11 cellular contexts compared by ENCODE assay signal in the genomic region with DNA sequence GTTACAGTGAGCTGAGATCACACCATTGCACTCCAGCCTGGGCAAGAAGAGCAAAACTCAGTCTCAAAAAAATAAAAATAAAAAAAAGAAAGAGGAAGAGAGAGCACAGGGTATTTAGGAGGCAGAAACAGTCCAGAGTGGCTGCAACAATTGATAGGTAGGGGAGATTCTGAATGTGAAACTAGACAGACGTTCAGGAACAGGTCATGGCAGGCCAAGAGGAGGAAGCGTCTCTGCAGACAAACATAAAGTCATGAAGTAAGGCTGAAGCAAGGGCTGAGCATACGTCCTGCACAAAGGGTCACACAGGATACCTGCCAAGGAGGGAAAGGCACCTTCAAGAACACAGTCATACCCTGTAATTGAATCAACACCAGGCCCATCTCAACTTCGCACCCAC.
A peak's percentile ranks its signal among the peaks of the same experiment; 100 is the strongest.
DNase-seq lines count a peak whose midpoint lies in the region; ATAC-seq and TF ChIP-seq lines count a peak whose summit lies in the region.
"Had no signal": no experiment of that assay in that cellular context is flagged by ENCODE, and none has a peak within 500 bp of the region (broad histone marks: within the 10 kb centered on the region; RNA-seq: fewer than 3 reads in every experiment).

No MANE protein-coding gene starts in this region.

- no peaks in the 10 kb centered on the region for H3F3A ChIP-seq in GM23338 (replicated peaks; ENCODE audit: low read depth)

- H3K4me2 ChIP-seq in GM23338: no peak overlapping the region

- H3K4me3 ChIP-seq in GM23338: no peak overlapping the region
- no peak overlapping the region for H3K4me3 ChIP-seq in naive thymus-derived CD4-positive, alpha-beta T cell (ENCODE audit: low read length)
- H3K4me3 ChIP-seq: GM23248 had no signal

- POLR2A ChIA-PET in naive thymus-derived CD4-positive, alpha-beta T cell (lab: Charles Lee): no interaction called here

- no peaks in the 10 kb centered on the region for H4K20me1 ChIP-seq in GM23338 (replicated peaks; ENCODE audit: insufficient read depth)

- H3K9me3 Mint-ChIP-seq in GM23338: peaks cover 10% of the 10 kb centered on the region; the same call in 2 of the 3 replicates
- H3K9me3 Mint-ChIP-seq in naive thymus-derived CD4-positive, alpha-beta T cell: peaks cover 0 to 3% (median 0%) of the 10 kb centered on the region in 11 donors
- no peaks in the 10 kb centered on the region for H3K9me3 Mint-ChIP-seq in activated T-helper 2 cell treated with anti-CD3 and anti-CD28 coated beads, Interferon-gamma antibody, Interleukin-2, Interleukin-4, amounts not matched to agents 10 μg/mL and 5 μg/mL and 100 μg/mL, durations not matched to agents 14 hours and 24 hours and 36 hours
- H3K9me3 Mint-ChIP-seq: nephron had no signal

- no peaks in the 10 kb centered on the region; the same call in 1 of the 2 replicates for H3K9me2 ChIP-seq in GM23338 (ENCODE audit: insufficient read depth)

- no peaks in the 10 kb centered on the region for H3K9me3 ChIP-seq in naive thymus-derived CD4-positive, alpha-beta T cell (ENCODE audit: control insufficient read depth in 2 of 3, low read length in 3 of 3)

- no peaks in the 10 kb centered on the region for H3K36me3 ChIP-seq in GM23338 (ENCODE audit: insufficient read depth)
- no peaks in the 10 kb centered on the region for H3K36me3 ChIP-seq in naive thymus-derived CD4-positive, alpha-beta T cell (ENCODE audit: control insufficient read depth in 2 of 3, insufficient read depth in 3 of 3, low read length in 3 of 3)

- peak overlapping the region; percentile 78; the same call in 1 of the 2 replicates for H2AFZ ChIP-seq in GM23338
- H2AFZ ChIP-seq: GM23248 had no signal

- H3K27ac Mint-ChIP-seq in GM23338: peak overlapping the region; percentile 7; the same call in 1 of the 2 replicates
- H3K27ac Mint-ChIP-seq in naive thymus-derived CD4-positive, alpha-beta T cell: no peak overlapping the region
- H3K27ac Mint-ChIP-seq in activated T-helper 2 cell treated with anti-CD3 and anti-CD28 coated beads, Interferon-gamma antibody, Interleukin-2, Interleukin-4, amounts not matched to agents 10 μg/mL and 5 μg/mL and 100 μg/mL, durations not matched to agents 14 hours and 24 hours and 36 hours: no peak overlapping the region

- CTCF ChIA-PET in naive thymus-derived CD4-positive, alpha-beta T cell (lab: Charles Lee): interaction anchor here (0.6 to 0.7 kb wide), 2 partner anchors 44 to 704 kb away, joined by 3 read pairs; no protein-coding TSS in a partner anchor

- H3K27me3 ChIP-seq in GM23338 (ENCODE audit: insufficient read depth): no peaks in the 10 kb centered on the region
- H3K27me3 ChIP-seq in naive thymus-derived CD4-positive, alpha-beta T cell (ENCODE audit: control insufficient read depth in 2 of 2, insufficient read depth in 2 of 2, low read length in 2 of 2): no peaks in the 10 kb centered on the region

- peaks cover 12% of the 10 kb centered on the region for H3K27me3 Mint-ChIP-seq in GM23338 (ENCODE audit: insufficient read depth, low read depth, poor library complexity)
- peaks cover 13 to 28% (median 26%) of the 10 kb centered on the region in 5 donors for H3K27me3 Mint-ChIP-seq in naive thymus-derived CD4-positive, alpha-beta T cell
- peaks cover 13% of the 10 kb centered on the region for H3K27me3 Mint-ChIP-seq in activated T-helper 2 cell treated with anti-CD3 and anti-CD28 coated beads, Interferon-gamma antibody, Interleukin-2, Interleukin-4, amounts not matched to agents 10 μg/mL and 5 μg/mL and 100 μg/mL, durations not matched to agents 14 hours and 24 hours and 36 hours (ENCODE audit: low read depth)

- H3K4me1 Mint-ChIP-seq in GM23338: peaks cover 27% of the 10 kb centered on the region
- H3K4me1 Mint-ChIP-seq in naive thymus-derived CD4-positive, alpha-beta T cell: no peaks in the 10 kb centered on the region
- H3K4me1 Mint-ChIP-seq in activated T-helper 2 cell treated with anti-CD3 and anti-CD28 coated beads, Interferon-gamma antibody, Interleukin-2, Interleukin-4, amounts not matched to agents 10 μg/mL and 5 μg/mL and 100 μg/mL, durations not matched to agents 14 hours and 24 hours and 36 hours (ENCODE audit: low read depth): no peaks in the 10 kb centered on the region

- H3K79me2 ChIP-seq in GM23338 (replicated peaks; ENCODE audit: insufficient read depth): no peaks in the 10 kb centered on the region

- intact Hi-C loops in naive thymus-derived CD4-positive, alpha-beta T cell (cut with micrococcal nuclease): no loop called here
- intact Hi-C loops in posterior vena cava (cut with DNase I): no loop called here
- intact Hi-C loops in activated T-helper 2 cell treated with anti-CD3 and anti-CD28 coated beads, Interferon-gamma antibody, Interleukin-2, Interleukin-4, amounts not matched to agents 10 μg/mL and 5 μg/mL and 100 μg/mL, durations not matched to agents 14 hours and 24 hours and 36 hours (cut with micrococcal nuclease): no loop called here

- H3K4me3 Mint-ChIP-seq in GM23338: no peak overlapping the region
- no peak overlapping the region for H3K4me3 Mint-ChIP-seq in naive thymus-derived CD4-positive, alpha-beta T cell
- H3K4me3 Mint-ChIP-seq in activated T-helper 2 cell treated with anti-CD3 and anti-CD28 coated beads, Interferon-gamma antibody, Interleukin-2, Interleukin-4, amounts not matched to agents 10 μg/mL and 5 μg/mL and 100 μg/mL, durations not matched to agents 14 hours and 24 hours and 36 hours (ENCODE audit: low read depth): no peak overlapping the region
- H3K4me3 Mint-ChIP-seq: nephron had no signal

- TF ChIP-seq CTCF in GM23338 (conservative IDR thresholded peaks at IDR 0.05; ENCODE audit: low read depth in 2 of 2): no peak

- peaks cover 18% of the 10 kb centered on the region for H3K36me3 Mint-ChIP-seq in GM23338 (ENCODE audit: low read depth)
- peaks cover 0 to 5% (median 0%) of the 10 kb centered on the region in 5 donors for H3K36me3 Mint-ChIP-seq in naive thymus-derived CD4-positive, alpha-beta T cell
- no peaks in the 10 kb centered on the region for H3K36me3 Mint-ChIP-seq in activated T-helper 2 cell treated with anti-CD3 and anti-CD28 coated beads, Interferon-gamma antibody, Interleukin-2, Interleukin-4, amounts not matched to agents 10 μg/mL and 5 μg/mL and 100 μg/mL, durations not matched to agents 14 hours and 24 hours and 36 hours (ENCODE audit: low read depth)

- DNase-seq in GM23338 (ENCODE audit: low spot score) (no peak), NCI-H1092 (lab: John Stamatoyannopoulos, UW) (no peak), posterior vena cava (ENCODE audit: low spot score) (no peak), DMS153 treated with DMSO at 0.1 percent for 48 hours (lab: John Stamatoyannopoulos, UW; ENCODE audit: unreplicated experiment) (no peak)
- DNase-seq in naive thymus-derived CD4-positive, alpha-beta T cell: no peak
- no peak for DNase-seq in activated T-helper 2 cell treated with anti-CD3 and anti-CD28 coated beads, Interferon-gamma antibody, Interleukin-2, Interleukin-4, amounts not matched to agents 10 μg/mL and 5 μg/mL and 100 μg/mL, durations not matched to agents 14 hours and 24 hours and 36 hours (ENCODE audit: low spot score)
- DNase-seq: activated naive CD4-positive, alpha-beta T cell treated with Interleukin-2 at 50 U/mL for 16 hours; GM23248 had no signal

- H3K27ac ChIP-seq in GM23338 (ENCODE audit: low read depth): no peak overlapping the region
- no peak overlapping the region for H3K27ac ChIP-seq in naive thymus-derived CD4-positive, alpha-beta T cell (ENCODE audit: low read depth, low read length)
- H3K27ac ChIP-seq: GM23248 had no signal

- H3K4me1 ChIP-seq in GM23338 (ENCODE audit: insufficient read depth): peaks cover 16% of the 10 kb centered on the region
- H3K4me1 ChIP-seq in naive thymus-derived CD4-positive, alpha-beta T cell (ENCODE audit: control insufficient read depth in 2 of 2, insufficient read depth in 2 of 2, low read length in 2 of 2): no peaks in the 10 kb centered on the region

- ATAC-seq in GM19023 (IDR thresholded peaks at IDR 0.05; ENCODE audit: unreplicated experiment): peak; percentile 73
- ATAC-seq in GM23338: no peak
- peak; percentile 93 for ATAC-seq in HG03558 (IDR thresholded peaks at IDR 0.05; ENCODE audit: extremely low read depth, unreplicated experiment)
- peak; percentile 20 for ATAC-seq in naive thymus-derived CD4-positive, alpha-beta T cell

TF ChIP-seq in GM23338, 12 proteins besides CTCF, POLR2A, EP300 and RAD21 (continues in another document):
- TF ChIP-seq EZH2phosphoT487 (IDR thresholded peaks at IDR 0.05; ENCODE audit: unreplicated experiment) (no peak), NANOG (IDR thresholded peaks at IDR 0.05; ENCODE audit: borderline replicate concordance) (no peak), POLR2AphosphoS5 (IDR thresholded peaks at IDR 0.05; ENCODE audit: low read depth) (no peak), ZNF331 (CRISPR knock-in tag; IDR thresholded peaks at IDR 0.05; ENCODE audit: low read depth) (no peak), JUNB (IDR thresholded peaks at IDR 0.05; ENCODE audit: unreplicated experiment) (no peak), ZNF114 (CRISPR knock-in tag; IDR thresholded peaks at IDR 0.05) (no peak)
- TF ChIP-seq, protein P1, sequence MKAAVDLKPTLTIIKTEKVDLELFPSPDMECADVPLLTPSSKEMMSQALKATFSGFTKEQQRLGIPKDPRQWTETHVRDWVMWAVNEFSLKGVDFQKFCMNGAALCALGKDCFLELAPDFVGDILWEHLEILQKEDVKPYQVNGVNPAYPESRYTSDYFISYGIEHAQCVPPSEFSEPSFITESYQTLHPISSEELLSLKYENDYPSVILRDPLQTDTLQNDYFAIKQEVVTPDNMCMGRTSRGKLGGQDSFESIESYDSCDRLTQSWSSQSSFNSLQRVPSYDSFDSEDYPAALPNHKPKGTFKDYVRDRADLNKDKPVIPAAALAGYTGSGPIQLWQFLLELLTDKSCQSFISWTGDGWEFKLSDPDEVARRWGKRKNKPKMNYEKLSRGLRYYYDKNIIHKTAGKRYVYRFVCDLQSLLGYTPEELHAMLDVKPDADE (IDR thresholded peaks at IDR 0.05): no peak
